11 cellular contexts compared by ENCODE assay signal in genomic region chr9:127935765-127936221, GRCh38. TPM values are rescaled to one million over a fixed set of nuclear protein-coding genes. Genes with fewer than 3 reads are reported as not detected.
A peak's percentile ranks its signal among the peaks of the same experiment; 100 is the strongest.
DNase-seq lines count a peak whose midpoint lies in the region; ATAC-seq and TF ChIP-seq lines count a peak whose summit lies in the region.
"Had no signal": no experiment of that assay in that cellular context is flagged by ENCODE, and none has a peak within 500 bp of the region (broad histone marks: within the 10 kb centered on the region; RNA-seq: fewer than 3 reads in every experiment).

No MANE protein-coding gene starts in this region.

- peak overlapping the region; percentile 100 for H3K4me3 Mint-ChIP-seq in activated naive CD4-positive, alpha-beta T cell treated with anti-CD3 and anti-CD28 coated beads for 36 hours
- H3K4me3 Mint-ChIP-seq in T-cell, result peak overlapping the region; percentile 58 to 86 (median 82)
- peak overlapping the region; percentile 89 for H3K4me3 Mint-ChIP-seq in chondrocyte (ENCODE audit: unreplicated experiment)

- no peaks in the 10 kb centered on the region for H3K9me3 ChIP-seq in skeletal muscle satellite cell (replicated peaks; ENCODE audit: low read length)
- no peaks in the 10 kb centered on the region for H3K9me3 ChIP-seq in vagina

- H3K4me1 Mint-ChIP-seq in activated naive CD4-positive, alpha-beta T cell treated with anti-CD3 and anti-CD28 coated beads for 36 hours (ENCODE audit: low read depth), result peaks cover 49% of the 10 kb centered on the region
- H3K4me1 Mint-ChIP-seq in T-cell, result peaks cover 50 to 66% (median 64%) of the 10 kb centered on the region in 3 donors
- H3K4me1 Mint-ChIP-seq in chondrocyte (ENCODE audit: low read depth), result peaks cover 49% of the 10 kb centered on the region

- H3K4me3 ChIP-seq in skeletal muscle satellite cell (ENCODE audit: low read length), result peak overlapping the region; percentile 90
- no peak overlapping the region for H3K4me3 ChIP-seq in vagina

- H3K27me3 ChIP-seq in skeletal muscle satellite cell (ENCODE audit: control insufficient read depth, insufficient read depth, low read length) (no peaks in the 10 kb centered on the region), vagina (no peaks in the 10 kb centered on the region)

- no peak overlapping the region for H3K27ac Mint-ChIP-seq in activated naive CD4-positive, alpha-beta T cell treated with anti-CD3 and anti-CD28 coated beads for 36 hours
- peak overlapping the region; percentile 88 to 93 for H3K27ac Mint-ChIP-seq in T-cell
- H3K27ac Mint-ChIP-seq in chondrocyte (ENCODE audit: unreplicated experiment), result peak overlapping the region; percentile 47

- H3K27me3 Mint-ChIP-seq in activated naive CD4-positive, alpha-beta T cell treated with anti-CD3 and anti-CD28 coated beads for 36 hours (ENCODE audit: low read depth), result no peaks in the 10 kb centered on the region
- H3K27me3 Mint-ChIP-seq in T-cell, result peaks cover 0 to 3% of the 10 kb centered on the region in 2 donors
- H3K27me3 Mint-ChIP-seq in chondrocyte (ENCODE audit: low read depth), result no peaks in the 10 kb centered on the region

- intact Hi-C loops in activated naive CD4-positive, alpha-beta T cell treated with anti-CD3 and anti-CD28 coated beads for 36 hours (cut with micrococcal nuclease), result loop anchor here (2.0 kb wide), 2 partner anchors 19 to 193 kb away; no protein-coding TSS in a partner anchor
- intact Hi-C loops in vagina (cut with DNase I), result no loop called here

- no peak overlapping the region for H3K9ac ChIP-seq in skeletal muscle satellite cell (ENCODE audit: low read depth, low read length)
- H3K9ac ChIP-seq: parathyroid adenoma had no signal

- no peak for DNase-seq in activated naive CD4-positive, alpha-beta T cell treated with anti-CD3 and anti-CD28 coated beads for 36 hours
- no peak for DNase-seq in activated naive CD4-positive, alpha-beta T cell (lab: John Stamatoyannopoulos, UW)
- DNase-seq in T-cell (no peak), chondrocyte (ENCODE audit: low spot score) (no peak), DMS114 treated with DMSO at 0.1 percent for 48 hours (lab: John Stamatoyannopoulos, UW; ENCODE audit: unreplicated experiment) (no peak), vagina (ENCODE audit: extremely low spot score in 2 of 2) (no peak)
- DNase-seq: MV-4-11, Right ventricle myocardium superior had no signal

- POLR2A ChIA-PET in T-cell (lab: Charles Lee), result no interaction called here

- H3K9me3 Mint-ChIP-seq in activated naive CD4-positive, alpha-beta T cell treated with anti-CD3 and anti-CD28 coated beads for 36 hours, result no peaks in the 10 kb centered on the region
- H3K9me3 Mint-ChIP-seq in T-cell (no peaks in the 10 kb centered on the region), chondrocyte (ENCODE audit: low read depth) (no peaks in the 10 kb centered on the region)

- CTCF ChIA-PET in activated naive CD4-positive, alpha-beta T cell treated with anti-CD3 and anti-CD28 coated beads for 36 hours (lab: Charles Lee), result interaction anchor here (0.8 kb wide), 1 partner anchor 8 kb away, joined by 3 read pairs; no protein-coding TSS in a partner anchor
- CTCF ChIA-PET in T-cell (lab: Charles Lee), result no interaction called here

- no peak for TF ChIP-seq POLR2A in vagina (IDR thresholded peaks at IDR 0.05)

- TF ChIP-seq CTCF in chondrocyte (IDR thresholded peaks at IDR 0.05) (no peak), vagina (IDR thresholded peaks at IDR 0.05) (no peak)

- peaks cover 9% of the 10 kb centered on the region for H3K36me3 ChIP-seq in skeletal muscle satellite cell (ENCODE audit: insufficient read depth, low read length)
- H3K36me3 ChIP-seq in vagina, result no peaks in the 10 kb centered on the region

- H3K4me1 ChIP-seq in skeletal muscle satellite cell (ENCODE audit: control insufficient read depth, insufficient read depth, low read length) (peaks cover 36% of the 10 kb centered on the region), vagina (peaks cover 47% of the 10 kb centered on the region)

- H3K36me3 Mint-ChIP-seq in activated naive CD4-positive, alpha-beta T cell treated with anti-CD3 and anti-CD28 coated beads for 36 hours (ENCODE audit: low read depth), result peaks cover 35% of the 10 kb centered on the region
- peaks cover 13% of the 10 kb centered on the region for H3K36me3 Mint-ChIP-seq in T-cell
- peaks cover 7% of the 10 kb centered on the region for H3K36me3 Mint-ChIP-seq in chondrocyte (ENCODE audit: low read depth)

- ATAC-seq in T-cell (replicated peaks in 1 of 4) (no peak), GM18502 (IDR thresholded peaks at IDR 0.05; ENCODE audit: poor library complexity, unreplicated experiment) (no peak)

- peak overlapping the region; percentile 86 for H3K4me2 ChIP-seq in skeletal muscle satellite cell (ENCODE audit: low read length)

- H3K27ac ChIP-seq in vagina, result no peak overlapping the region
- H3K27ac ChIP-seq: parathyroid adenoma had no signal

RNA-seq across cellular contexts. Expression of gene DPM2, which starts 1.9 kb away (rescaled TPM):
- total RNA-seq in activated naive CD4-positive, alpha-beta T cell treated with anti-CD3 and anti-CD28 coated beads for 36 hours, result 10 to 100 TPM; 41.6 to 43.4 TPM
- total RNA-seq in T-cell (10 to 100 TPM; 32.3 to 66.5 (median 60.5) TPM), chondrocyte (26.3 to 28.9 TPM (median 27.8 TPM) in 3 replicates), vagina (17.7 TPM)
- 13.7 and 16.6 TPM in 2 replicates for total RNA-seq in skeletal muscle satellite cell (2012; rRNA removed)

RNA-seq across cellular contexts. Expression of gene PIP5KL1, which starts 5.2 kb away (rescaled TPM):
- total RNA-seq in activated naive CD4-positive, alpha-beta T cell treated with anti-CD3 and anti-CD28 coated beads for 36 hours, result 1 to 10 TPM; 1.1 to 1.8 TPM
- total RNA-seq in T-cell, result 1 to 10 TPM in 4 of 5 donors, under 1 TPM in 1; 0.99 to 5.6 (median 2.6) TPM
- total RNA-seq in chondrocyte, result 1.4 to 4.3 TPM (median 2.7 TPM) in 3 replicates
- 7.2 and 9.6 TPM in 2 replicates for total RNA-seq in skeletal muscle satellite cell (2012; rRNA removed)
- total RNA-seq in vagina, result 10.3 TPM

RNA-seq across cellular contexts. Expression of gene ST6GALNAC4, which starts 19.0 kb away (rescaled TPM):
- 10 to 100 TPM; 22.3 to 24.6 TPM for total RNA-seq in activated naive CD4-positive, alpha-beta T cell treated with anti-CD3 and anti-CD28 coated beads for 36 hours
- total RNA-seq in T-cell, result 10 to 100 TPM; 24.9 to 40.7 (median 35.1) TPM
- 22.2 to 25.5 TPM (median 24.4 TPM) in 3 replicates for total RNA-seq in chondrocyte
- 59.2 and 77.3 TPM in 2 replicates for total RNA-seq in skeletal muscle satellite cell (2012; rRNA removed)
- 33.1 TPM for total RNA-seq in vagina

RNA-seq across cellular contexts. Expression of gene ST6GALNAC6, which starts 36.4 kb away (rescaled TPM):
- 10 to 100 TPM; 28.7 to 29.1 TPM for total RNA-seq in activated naive CD4-positive, alpha-beta T cell treated with anti-CD3 and anti-CD28 coated beads for 36 hours
- total RNA-seq in T-cell, result 100 to 1,000 TPM in 2 of 5 donors, 10 to 100 TPM in 3; 73.0 to 123 (median 86.3) TPM
- total RNA-seq in chondrocyte, result 45.5 to 54.3 TPM (median 47.5 TPM) in 3 replicates
- 29.7 and 42.2 TPM in 2 replicates for total RNA-seq in skeletal muscle satellite cell (2012; rRNA removed)
- total RNA-seq in vagina, result 108 TPM

RNA-seq across cellular contexts. Expression of gene EEIG1, which starts 45.0 kb away (rescaled TPM):
- 10 to 100 TPM; 61.0 to 70.8 TPM for total RNA-seq in activated naive CD4-positive, alpha-beta T cell treated with anti-CD3 and anti-CD28 coated beads for 36 hours
- 100 to 1,000 TPM; 351 to 746 (median 698) TPM for total RNA-seq in T-cell
- total RNA-seq in chondrocyte, result 39.4 to 63.0 TPM (median 61.8 TPM) in 3 replicates
- total RNA-seq in skeletal muscle satellite cell (2012; rRNA removed), result 6.3 and 6.6 TPM in 2 replicates
- 30.9 TPM for total RNA-seq in vagina
